In genomic region chr3:126990890-126991289, GRCh38 we compare ENCODE assay signal across 11 cellular contexts.
"Had no signal": no experiment of that assay in that cellular context is flagged by ENCODE, and none has a peak within 500 bp of the region (broad histone marks: within the 10 kb centered on the region; RNA-seq: fewer than 3 reads in every experiment).

No MANE protein-coding gene starts in this region.

- DNase-seq: activated CD8-positive, alpha-beta memory T cell treated with anti-CD3 and anti-CD28 coated beads, Interleukin-2, amount 50 U/mL, for 48 hours; activated CD8-positive, alpha-beta T cell treated with anti-CD3 and anti-CD28 coated beads, Interleukin-2, amount 10 ng/mL, durations not matched to agents 7 days and 5 days; activated naive CD4-positive, alpha-beta T cell treated with anti-CD3 and anti-CD28 coated beads for 36 hours; central memory CD4-positive, alpha-beta T cell; erythroblast; right lobe of liver; substantia nigra; T1000; transverse colon had no signal

- ATAC-seq: activated CD8-positive, alpha-beta T cell treated with anti-CD3 and anti-CD28 coated beads, Interleukin-2, amount 10 ng/mL, durations not matched to agents 7 days and 5 days; activated T-helper 17 cell treated with anti-CD3 and anti-CD28 coated beads, Interleukin-2, amount 50 U/mL, for 72 hours; right lobe of liver; stimulated activated memory B cell treated with anti-CD40 and anti-IgM and Interleukin-4, amounts not matched to agents 10 μg/mL and 1 μg/mL and 100 μg/mL, for 72 hours had no signal

- H3K4me3 ChIP-seq: right lobe of liver, transverse colon had no signal

- H3K27ac ChIP-seq: right lobe of liver, transverse colon had no signal

- H3K27ac Mint-ChIP-seq: activated CD8-positive, alpha-beta T cell treated with anti-CD3 and anti-CD28 coated beads, Interleukin-2, amount 10 ng/mL, durations not matched to agents 7 days and 5 days; activated naive CD4-positive, alpha-beta T cell treated with anti-CD3 and anti-CD28 coated beads for 36 hours; activated T-helper 17 cell treated with anti-CD3 and anti-CD28 coated beads, Interleukin-2, amount 50 U/mL, for 72 hours; stimulated activated memory B cell treated with anti-CD40 and anti-IgM and Interleukin-4, amounts not matched to agents 10 μg/mL and 1 μg/mL and 100 μg/mL, for 72 hours had no signal

- H3K36me3 ChIP-seq: transverse colon had no signal

- H3K27me3 Mint-ChIP-seq: activated T-helper 17 cell treated with anti-CD3 and anti-CD28 coated beads, Interleukin-2, amount 50 U/mL, for 72 hours; stimulated activated memory B cell treated with anti-CD40 and anti-IgM and Interleukin-4, amounts not matched to agents 10 μg/mL and 1 μg/mL and 100 μg/mL, for 72 hours had no signal

- H3K9me3 ChIP-seq: right lobe of liver, transverse colon had no signal

- H3K4me3 Mint-ChIP-seq: activated CD8-positive, alpha-beta T cell treated with anti-CD3 and anti-CD28 coated beads, Interleukin-2, amount 10 ng/mL, durations not matched to agents 7 days and 5 days; activated naive CD4-positive, alpha-beta T cell treated with anti-CD3 and anti-CD28 coated beads for 36 hours; activated T-helper 17 cell treated with anti-CD3 and anti-CD28 coated beads, Interleukin-2, amount 50 U/mL, for 72 hours; stimulated activated memory B cell treated with anti-CD40 and anti-IgM and Interleukin-4, amounts not matched to agents 10 μg/mL and 1 μg/mL and 100 μg/mL, for 72 hours had no signal

- H3K4me1 ChIP-seq: right lobe of liver had no signal

- H3K27me3 ChIP-seq: right lobe of liver, transverse colon had no signal

- H3K9me3 Mint-ChIP-seq: activated naive CD4-positive, alpha-beta T cell treated with anti-CD3 and anti-CD28 coated beads for 36 hours; activated T-helper 17 cell treated with anti-CD3 and anti-CD28 coated beads, Interleukin-2, amount 50 U/mL, for 72 hours; stimulated activated memory B cell treated with anti-CD40 and anti-IgM and Interleukin-4, amounts not matched to agents 10 μg/mL and 1 μg/mL and 100 μg/mL, for 72 hours had no signal
